In the genomic region with DNA sequence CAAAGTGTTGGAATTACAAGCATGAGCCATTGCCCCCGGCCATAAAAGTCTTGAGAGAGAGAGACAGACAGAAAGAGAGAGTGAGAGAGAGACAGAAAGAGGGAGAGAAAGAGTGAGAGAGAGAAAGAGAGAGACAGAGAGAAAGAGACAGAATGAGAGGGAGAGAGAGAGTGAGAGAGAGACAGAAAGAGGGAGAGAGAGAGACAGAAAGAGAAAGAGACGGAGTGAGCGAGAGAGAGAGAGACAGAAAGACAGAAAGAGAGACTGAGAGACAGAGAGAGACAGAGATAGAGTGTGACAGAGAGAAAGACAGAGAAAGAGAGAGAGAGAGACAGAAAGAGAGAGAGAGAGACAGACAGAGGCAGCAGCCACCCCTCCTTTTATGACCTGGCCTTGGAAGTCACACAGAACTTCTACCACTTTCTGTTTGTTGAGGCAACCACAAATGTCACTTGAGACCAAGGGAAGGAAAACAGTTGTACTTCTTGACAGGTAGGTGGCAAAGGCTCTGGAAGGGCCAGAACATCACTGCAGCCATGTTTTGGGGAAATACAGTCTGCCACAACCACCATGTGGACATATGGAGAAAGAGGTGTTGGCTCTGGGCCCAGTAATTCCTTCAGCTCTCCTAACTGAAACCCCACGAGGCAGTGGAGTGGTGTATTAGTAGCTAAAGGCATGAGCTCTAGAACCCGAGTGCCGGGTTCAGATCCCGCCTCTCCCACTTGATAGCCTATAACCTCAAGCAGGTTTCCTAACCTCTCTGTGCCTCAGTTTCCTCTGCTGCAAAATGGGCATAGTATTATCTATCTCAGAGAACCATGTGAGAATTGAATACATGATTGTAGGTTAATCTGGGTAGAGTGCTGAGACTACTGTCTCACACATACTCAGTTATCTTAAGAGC, we compare ENCODE assay signal across 13 cellular contexts. TPM values are rescaled to one million over a fixed set of nuclear protein-coding genes. Genes with fewer than 3 reads are reported as not detected.
A peak's percentile ranks its signal among the peaks of the same experiment; 100 is the strongest.
DNase-seq lines count a peak whose midpoint lies in the region; TF ChIP-seq lines count a peak whose summit lies in the region.
"Had no signal": no experiment of that assay in that cellular context is flagged by ENCODE, and none has a peak within 500 bp of the region (broad histone marks: within the 10 kb centered on the region; RNA-seq: fewer than 3 reads in every experiment).

No MANE protein-coding gene starts in this region.

- 76 to 84% (median 77%) methylated on average over 7 of the region's 7 CpGs for WGBS in spleen, 5 donors

- H3K27me3 ChIP-seq in brain microvascular endothelial cell (replicated peaks) (no peaks in the 10 kb centered on the region), spleen (replicated peaks in 1 of 7) (no peaks in the 10 kb centered on the region)
- H3K27me3 ChIP-seq: ascending aorta, BE2C had no signal

- no peak for TF ChIP-seq POLR2A in spleen (IDR thresholded peaks at IDR 0.05)

- TF ChIP-seq CTCF in brain microvascular endothelial cell (IDR thresholded peaks at IDR 0.05; ENCODE audit: low read depth, low read length, missing control alignments) (no peak), spleen (IDR thresholded peaks at IDR 0.05 in 8 of 11, conservative IDR thresholded peaks at IDR 0.05 in 3 of 11) (no peak)

- H3K4me3 Mint-ChIP-seq in activated CD4-positive, alpha-beta T cell treated with anti-CD3 and anti-CD28 coated beads, Interleukin-2, amount 10 ng/mL, durations not matched to agents 24 days and 14 days: peak overlapping the region; percentile 0

- peak; percentile 75 for DNase-seq in activated CD4-positive, alpha-beta T cell treated with anti-CD3 and anti-CD28 coated beads, Interleukin-2, amount 10 ng/mL, durations not matched to agents 24 days and 14 days
- DNase-seq in activated CD4-positive, alpha-beta T cell treated with anti-CD3 and anti-CD28 coated beads, Interleukin-2, amount 50 U/mL, for 4 hours: no peak
- DNase-seq in NCI-H2171 treated with DMSO at 0.1 percent for 48 hours (lab: John Stamatoyannopoulos, UW) (peak; percentile 75), brain microvascular endothelial cell (peak; percentile 49), spleen (peak; percentile 28), cortex of kidney (lab: John Stamatoyannopoulos, UW) (no peak), amygdala (lab: John Stamatoyannopoulos, UW) (no peak), putamen (ENCODE audit: low spot score) (no peak)
- DNase-seq: BE2C, NCI-H187 treated with DMSO at 0.1 percent for 48 hours, nucleus accumbens, SHP77 had no signal

- H3K36me3 ChIP-seq in brain microvascular endothelial cell (replicated peaks): no peaks in the 10 kb centered on the region
- H3K36me3 ChIP-seq in spleen: no peaks in the 10 kb centered on the region
- H3K36me3 ChIP-seq: ascending aorta, BE2C had no signal

- H3K4me1 Mint-ChIP-seq in activated CD4-positive, alpha-beta T cell treated with anti-CD3 and anti-CD28 coated beads, Interleukin-2, amount 10 ng/mL, durations not matched to agents 24 days and 14 days: peaks cover 18% of the 10 kb centered on the region

- peak overlapping the region; percentile 25 for H3K27ac ChIP-seq in brain microvascular endothelial cell
- no peak overlapping the region for H3K27ac ChIP-seq in spleen
- H3K27ac ChIP-seq: ascending aorta had no signal

- no peaks in the 10 kb centered on the region for H3K27me3 Mint-ChIP-seq in activated CD4-positive, alpha-beta T cell treated with anti-CD3 and anti-CD28 coated beads, Interleukin-2, amount 10 ng/mL, durations not matched to agents 24 days and 14 days

- H3K36me3 Mint-ChIP-seq in activated CD4-positive, alpha-beta T cell treated with anti-CD3 and anti-CD28 coated beads, Interleukin-2, amount 10 ng/mL, durations not matched to agents 24 days and 14 days (ENCODE audit: low read depth): peaks cover 33% of the 10 kb centered on the region

- peaks cover 0 to 4% (median 0%) of the 10 kb centered on the region in 6 donors for H3K4me1 ChIP-seq in spleen
- H3K4me1 ChIP-seq: ascending aorta, BE2C had no signal

- no peak overlapping the region for H3K4me3 ChIP-seq in brain microvascular endothelial cell (ENCODE audit: low read depth, low read length)
- H3K4me3 ChIP-seq in spleen: no peak overlapping the region
- H3K4me3 ChIP-seq: ascending aorta had no signal

- peak overlapping the region; percentile 75 for H3K27ac Mint-ChIP-seq in activated CD4-positive, alpha-beta T cell treated with anti-CD3 and anti-CD28 coated beads, Interleukin-2, amount 10 ng/mL, durations not matched to agents 24 days and 14 days

- in situ Hi-C loops in brain microvascular endothelial cell (cut with HindIII; ENCODE audit: low pct_ligation_motif_present, low sequenced_read_pairs): no loop called here

- no peaks in the 10 kb centered on the region for H3K9me3 ChIP-seq in spleen
- H3K9me3 ChIP-seq: ascending aorta, BE2C had no signal

- intact Hi-C loops in activated CD4-positive, alpha-beta T cell treated with anti-CD3 and anti-CD28 coated beads, Interleukin-2, amount 10 ng/mL, durations not matched to agents 24 days and 14 days (cut with micrococcal nuclease): loop anchor here (10.0 kb wide), 1 partner anchor 49 kb away; a partner anchor contains a TSS
- intact Hi-C loops in spleen (cut with DNase I; ENCODE audit: low total_unique reads): no loop called here

- H3K9me3 Mint-ChIP-seq in activated CD4-positive, alpha-beta T cell treated with anti-CD3 and anti-CD28 coated beads, Interleukin-2, amount 10 ng/mL, durations not matched to agents 24 days and 14 days: no peaks in the 10 kb centered on the region

RNA-seq across cellular contexts. Expression of a gene that starts 50.6 kb away (rescaled TPM):
- 33.2 and 35.1 TPM in 2 replicates for total RNA-seq in activated CD4-positive, alpha-beta T cell treated with anti-CD3 and anti-CD28 coated beads, Interleukin-2, amount 10 ng/mL, durations not matched to agents 24 days and 14 days
- 1 to 10 TPM; 1.3 to 7.6 (median 2.2) TPM for total RNA-seq in spleen
- polyA plus RNA-seq in spleen: 1 to 10 TPM; 1.7 to 2.0 (median 1.9) TPM

RNA-seq across cellular contexts. Expression of a gene that starts 53.1 kb away (rescaled TPM):
- 145 TPM in 2 replicates for total RNA-seq in activated CD4-positive, alpha-beta T cell treated with anti-CD3 and anti-CD28 coated beads, Interleukin-2, amount 10 ng/mL, durations not matched to agents 24 days and 14 days
- 100 to 1,000 TPM; 142 to 233 (median 183) TPM for total RNA-seq in spleen
- polyA plus RNA-seq in spleen: 10 to 100 TPM; 28.5 to 63.2 (median 36.8) TPM

Comparison
In these comparisons a context has a peak if more than half of its experiments do, and no peak if none do; other contexts are left out.
1. DNase-seq: peak in activated CD4-positive, alpha-beta T cell treated with anti-CD3 and anti-CD28 coated beads, Interleukin-2, amount 10 ng/mL, durations not matched to agents 24 days and 14 days (single experiment), NCI-H2171 treated with DMSO at 0.1 percent for 48 hours (single experiment), brain microvascular endothelial cell (single experiment) and spleen (single experiment); none in activated CD4-positive, alpha-beta T cell treated with anti-CD3 and anti-CD28 coated beads, Interleukin-2, amount 50 U/mL, for 4 hours (0 of 2), cortex of kidney (single experiment), amygdala (0 of 56) and putamen (single experiment).